In the genomic region with DNA sequence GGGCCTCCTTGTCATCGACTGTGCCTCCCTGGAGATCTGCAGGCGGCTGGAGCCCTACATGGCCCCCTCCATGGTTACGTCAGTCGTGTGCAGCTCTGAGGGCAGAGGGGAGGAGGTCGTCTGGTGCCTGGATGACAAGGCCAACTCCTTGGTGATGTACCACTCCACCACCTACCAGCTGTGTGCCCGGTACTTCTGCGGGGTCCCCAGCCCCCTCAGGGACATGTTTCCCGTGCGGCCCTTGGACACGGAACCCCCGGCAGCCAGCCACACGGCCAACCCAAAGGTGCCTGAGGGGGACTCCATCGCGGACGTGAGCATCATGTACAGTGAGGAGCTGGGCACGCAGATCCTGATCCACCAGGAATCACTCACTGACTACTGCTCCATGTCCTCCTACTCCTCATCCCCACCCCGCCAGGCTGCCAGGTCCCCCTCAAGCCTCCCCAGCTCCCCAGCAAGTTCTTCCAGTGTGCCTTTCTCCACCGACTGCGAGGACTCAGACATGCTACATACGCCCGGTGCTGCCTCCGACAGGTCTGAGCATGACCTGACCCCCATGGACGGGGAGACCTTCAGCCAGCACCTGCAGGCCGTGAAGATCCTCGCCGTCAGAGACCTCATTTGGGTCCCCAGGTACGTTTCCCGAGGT, we compare ENCODE assay signal across 28 cellular contexts.
"Had no signal": no experiment of that assay in that cellular context is flagged by ENCODE, and none has a peak within 500 bp of the region (broad histone marks: within the 10 kb centered on the region; RNA-seq: fewer than 3 reads in every experiment).

No MANE protein-coding gene starts in this region.

- H3K36me3 ChIP-seq: adrenal gland, cardiac muscle cell had no signal

- H3K27me3 Mint-ChIP-seq: activated CD4-positive, alpha-beta T cell treated with anti-CD3 and anti-CD28 coated beads for 36 hours; activated CD8-positive, alpha-beta memory T cell treated with anti-CD3 and anti-CD28 coated beads, Interleukin-2, amount 10 ng/mL, durations not matched to agents 7 days and 5 days; activated naive CD8-positive, alpha-beta T cell treated with anti-CD3 and anti-CD28 coated beads for 36 hours; brain; natural killer cell treated with Interleukin-12 subunit alpha and Interleukin-12 subunit beta and Interleukin-15 and Interleukin-18, amount 100 ng/mL, for 72 hours; progenitor cell of endocrine pancreas; T-cell; type B pancreatic cell had no signal

- H3K4me3 Mint-ChIP-seq: activated CD4-positive, alpha-beta T cell treated with anti-CD3 and anti-CD28 coated beads for 36 hours; activated CD8-positive, alpha-beta memory T cell treated with anti-CD3 and anti-CD28 coated beads, Interleukin-2, amount 10 ng/mL, durations not matched to agents 7 days and 5 days; activated CD8-positive, alpha-beta T cell treated with anti-CD3 and anti-CD28 coated beads, Interleukin-2, amount 10 ng/mL, durations not matched to agents 7 days and 5 days; activated naive CD4-positive, alpha-beta T cell treated with anti-CD3 and anti-CD28 coated beads for 36 hours; activated naive CD8-positive, alpha-beta T cell treated with anti-CD3 and anti-CD28 coated beads for 36 hours; activated T-cell treated with anti-CD3 and anti-CD28 coated beads, Interleukin-2, amount 50 U/mL, for 72 hours; brain; natural killer cell treated with Interleukin-12 subunit alpha and Interleukin-12 subunit beta and Interleukin-15 and Interleukin-18, amount 100 ng/mL, for 72 hours; T-cell; T-helper 2 cell treated with Interferon-gamma antibody and Interleukin-4, amounts not matched to agents 5 μg/mL and 100 μg/mL, for 36 hours; type B pancreatic cell had no signal

- H3K4me3 ChIP-seq: adrenal gland, ascending aorta, cardiac muscle cell, coronary artery, dorsolateral prefrontal cortex, testis, vagina had no signal

- ATAC-seq: activated CD4-positive, alpha-beta T cell treated with anti-CD3 and anti-CD28 coated beads for 36 hours; activated CD8-positive, alpha-beta memory T cell treated with anti-CD3 and anti-CD28 coated beads, Interleukin-2, amount 10 ng/mL, durations not matched to agents 7 days and 5 days; activated CD8-positive, alpha-beta T cell treated with anti-CD3 and anti-CD28 coated beads, Interleukin-2, amount 10 ng/mL, durations not matched to agents 7 days and 5 days; activated T-cell treated with anti-CD3 and anti-CD28 coated beads, Interleukin-2, amount 50 U/mL, for 72 hours; left cardiac atrium; left ventricle myocardium superior; natural killer cell treated with Interleukin-12 subunit alpha and Interleukin-12 subunit beta and Interleukin-15 and Interleukin-18, amount 100 ng/mL, for 72 hours; stimulated activated naive CD8-positive, alpha-beta T cell treated with anti-CD3 and anti-CD28 coated beads, Interleukin-15, Interleukin-2, amounts not matched to agents 100 U/mL and 50 U/mL, for 24 hours; T-cell had no signal

- H3K9me3 Mint-ChIP-seq: activated naive CD4-positive, alpha-beta T cell treated with anti-CD3 and anti-CD28 coated beads for 36 hours; activated naive CD8-positive, alpha-beta T cell treated with anti-CD3 and anti-CD28 coated beads for 36 hours; activated T-cell treated with anti-CD3 and anti-CD28 coated beads, Interleukin-2, amount 50 U/mL, for 72 hours; brain; natural killer cell treated with Interleukin-12 subunit alpha and Interleukin-12 subunit beta and Interleukin-15 and Interleukin-18, amount 100 ng/mL, for 72 hours; T-cell; T-helper 2 cell treated with Interferon-gamma antibody and Interleukin-4, amounts not matched to agents 5 μg/mL and 100 μg/mL, for 36 hours; type B pancreatic cell had no signal

- H3K9me3 ChIP-seq: adrenal gland, ascending aorta, testis, vagina had no signal

- DNase-seq: activated CD4-positive, alpha-beta T cell treated with anti-CD3 and anti-CD28 coated beads for 36 hours; activated CD4-positive, CD25-positive, alpha-beta regulatory T cell; activated CD8-positive, alpha-beta memory T cell treated with anti-CD3 and anti-CD28 coated beads, Interleukin-2, amount 10 ng/mL, durations not matched to agents 7 days and 5 days; activated CD8-positive, alpha-beta T cell treated with anti-CD3 and anti-CD28 coated beads, Interleukin-2, amount 10 ng/mL, durations not matched to agents 7 days and 5 days; activated naive CD4-positive, alpha-beta T cell treated with anti-CD3 and anti-CD28 coated beads for 36 hours; activated naive CD8-positive, alpha-beta T cell treated with anti-CD3 and anti-CD28 coated beads for 36 hours; activated T-cell treated with anti-CD3 and anti-CD28 coated beads, Interleukin-2, amount 50 U/mL, for 72 hours; adrenal gland; cerebellar nuclear complex; effector memory CD4-positive, alpha-beta T cell; islet precursor cell; left cardiac atrium; left ventricle myocardium superior; midbrain; stimulated activated CD4-positive, alpha-beta T cell treated with anti-CD3 and anti-CD28 coated beads, Interleukin-2, amount 100 ng/mL, for 48 hours; stimulated activated naive CD8-positive, alpha-beta T cell treated with anti-CD3 and anti-CD28 coated beads, Interleukin-15, Interleukin-2, amounts not matched to agents 100 U/mL and 50 U/mL, for 24 hours; T-cell; testis had no signal

- H3K27me3 ChIP-seq: adrenal gland, ascending aorta, cardiac muscle cell, dorsolateral prefrontal cortex, testis, vagina had no signal

- H3K27ac ChIP-seq: cardiac muscle cell, vagina had no signal

- H3K36me3 Mint-ChIP-seq: activated CD8-positive, alpha-beta memory T cell treated with anti-CD3 and anti-CD28 coated beads, Interleukin-2, amount 10 ng/mL, durations not matched to agents 7 days and 5 days; activated naive CD8-positive, alpha-beta T cell treated with anti-CD3 and anti-CD28 coated beads for 36 hours; brain; natural killer cell treated with Interleukin-12 subunit alpha and Interleukin-12 subunit beta and Interleukin-15 and Interleukin-18, amount 100 ng/mL, for 72 hours; T-cell; type B pancreatic cell had no signal

- H3K27ac Mint-ChIP-seq: activated CD4-positive, alpha-beta T cell treated with anti-CD3 and anti-CD28 coated beads for 36 hours; activated CD8-positive, alpha-beta memory T cell treated with anti-CD3 and anti-CD28 coated beads, Interleukin-2, amount 10 ng/mL, durations not matched to agents 7 days and 5 days; activated CD8-positive, alpha-beta T cell treated with anti-CD3 and anti-CD28 coated beads, Interleukin-2, amount 10 ng/mL, durations not matched to agents 7 days and 5 days; activated naive CD4-positive, alpha-beta T cell treated with anti-CD3 and anti-CD28 coated beads for 36 hours; activated naive CD8-positive, alpha-beta T cell treated with anti-CD3 and anti-CD28 coated beads for 36 hours; activated T-cell treated with anti-CD3 and anti-CD28 coated beads, Interleukin-2, amount 50 U/mL, for 72 hours; natural killer cell treated with Interleukin-12 subunit alpha and Interleukin-12 subunit beta and Interleukin-15 and Interleukin-18, amount 100 ng/mL, for 72 hours; progenitor cell of endocrine pancreas; T-cell; T-helper 2 cell treated with Interferon-gamma antibody and Interleukin-4, amounts not matched to agents 5 μg/mL and 100 μg/mL, for 36 hours; type B pancreatic cell had no signal
